Comparison of ENCODE assay signal across 1 cellular context in the genomic region with DNA sequence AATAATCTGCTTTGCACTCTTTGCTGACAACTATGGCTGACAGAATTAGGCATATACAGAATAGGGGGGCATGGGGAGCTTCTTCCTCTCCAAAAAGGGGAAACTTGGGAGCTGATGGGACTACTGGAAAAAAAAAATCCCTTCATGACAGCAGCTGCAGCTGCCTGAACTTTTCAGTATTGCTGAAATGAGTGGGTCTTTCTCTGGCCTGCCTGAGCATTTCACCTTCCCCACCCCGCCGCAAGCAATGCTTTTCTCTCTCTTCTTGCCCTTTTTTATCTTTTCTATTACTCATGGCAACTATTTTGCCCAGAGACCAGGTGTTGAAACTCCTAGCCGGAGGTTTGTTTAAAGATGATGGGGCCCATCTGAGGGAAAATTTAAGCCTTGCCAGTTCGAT.
TF ChIP-seq lines count a peak whose summit lies in the region.

No MANE protein-coding gene starts in this region.

TF ChIP-seq in K562, 482 proteins besides CTCF, POLR2A, EP300 and RAD21 (continued from another document):
- TF ChIP-seq JUND (IDR thresholded peaks at IDR 0.05; ENCODE audit: borderline replicate concordance, low read depth, low read length) (no peak), JUND (tag; IDR thresholded peaks at IDR 0.05; ENCODE audit: borderline replicate concordance, low read depth, low read length) (no peak), CBX8 (IDR thresholded peaks at IDR 0.05; ENCODE audit: borderline replicate concordance, extremely low read depth, low read depth, low read length, poor library complexity, severe bottlenecking) (no peak), DMBX1 (CRISPR knock-in tag; IDR thresholded peaks at IDR 0.05; ENCODE audit: borderline replicate concordance) (no peak), L3MBTL2 (IDR thresholded peaks at IDR 0.05) (no peak), ELF1 (tag; IDR thresholded peaks at IDR 0.05) (no peak), ILF3 (IDR thresholded peaks at IDR 0.05; ENCODE audit: borderline replicate concordance) (no peak), ZNF764 (CRISPR knock-in tag; IDR thresholded peaks at IDR 0.05; ENCODE audit: low read depth) (no peak), TAF15 (IDR thresholded peaks at IDR 0.05; ENCODE audit: low read depth, low read length) (no peak), PRMT5 (CRISPR knock-in tag; IDR thresholded peaks at IDR 0.05) (no peak), ZNF766 (CRISPR knock-in tag; conservative IDR thresholded peaks at IDR 0.05) (no peak), SIN3B (IDR thresholded peaks at IDR 0.05; ENCODE audit: low read depth) (no peak), ZKSCAN3 (CRISPR knock-in tag; IDR thresholded peaks at IDR 0.05) (no peak)
- TF ChIP-seq, protein P1, sequence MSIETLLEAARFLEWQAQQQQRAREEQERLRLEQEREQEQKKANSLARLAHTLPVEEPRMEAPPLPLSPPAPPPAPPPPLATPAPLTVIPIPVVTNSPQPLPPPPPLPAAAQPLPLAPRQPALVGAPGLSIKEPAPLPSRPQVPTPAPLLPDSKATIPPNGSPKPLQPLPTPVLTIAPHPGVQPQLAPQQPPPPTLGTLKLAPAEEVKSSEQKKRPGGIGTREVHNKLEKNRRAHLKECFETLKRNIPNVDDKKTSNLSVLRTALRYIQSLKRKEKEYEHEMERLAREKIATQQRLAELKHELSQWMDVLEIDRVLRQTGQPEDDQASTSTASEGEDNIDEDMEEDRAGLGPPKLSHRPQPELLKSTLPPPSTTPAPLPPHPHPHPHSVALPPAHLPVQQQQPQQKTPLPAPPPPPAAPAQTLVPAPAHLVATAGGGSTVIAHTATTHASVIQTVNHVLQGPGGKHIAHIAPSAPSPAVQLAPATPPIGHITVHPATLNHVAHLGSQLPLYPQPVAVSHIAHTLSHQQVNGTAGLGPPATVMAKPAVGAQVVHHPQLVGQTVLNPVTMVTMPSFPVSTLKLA (conservative IDR thresholded peaks at IDR 0.05), result no peak
- TF ChIP-seq, protein P2, sequence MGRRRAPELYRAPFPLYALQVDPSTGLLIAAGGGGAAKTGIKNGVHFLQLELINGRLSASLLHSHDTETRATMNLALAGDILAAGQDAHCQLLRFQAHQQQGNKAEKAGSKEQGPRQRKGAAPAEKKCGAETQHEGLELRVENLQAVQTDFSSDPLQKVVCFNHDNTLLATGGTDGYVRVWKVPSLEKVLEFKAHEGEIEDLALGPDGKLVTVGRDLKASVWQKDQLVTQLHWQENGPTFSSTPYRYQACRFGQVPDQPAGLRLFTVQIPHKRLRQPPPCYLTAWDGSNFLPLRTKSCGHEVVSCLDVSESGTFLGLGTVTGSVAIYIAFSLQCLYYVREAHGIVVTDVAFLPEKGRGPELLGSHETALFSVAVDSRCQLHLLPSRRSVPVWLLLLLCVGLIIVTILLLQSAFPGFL (CRISPR knock-in tag; IDR thresholded peaks at IDR 0.05), result no peak
- TF ChIP-seq, protein P3, sequence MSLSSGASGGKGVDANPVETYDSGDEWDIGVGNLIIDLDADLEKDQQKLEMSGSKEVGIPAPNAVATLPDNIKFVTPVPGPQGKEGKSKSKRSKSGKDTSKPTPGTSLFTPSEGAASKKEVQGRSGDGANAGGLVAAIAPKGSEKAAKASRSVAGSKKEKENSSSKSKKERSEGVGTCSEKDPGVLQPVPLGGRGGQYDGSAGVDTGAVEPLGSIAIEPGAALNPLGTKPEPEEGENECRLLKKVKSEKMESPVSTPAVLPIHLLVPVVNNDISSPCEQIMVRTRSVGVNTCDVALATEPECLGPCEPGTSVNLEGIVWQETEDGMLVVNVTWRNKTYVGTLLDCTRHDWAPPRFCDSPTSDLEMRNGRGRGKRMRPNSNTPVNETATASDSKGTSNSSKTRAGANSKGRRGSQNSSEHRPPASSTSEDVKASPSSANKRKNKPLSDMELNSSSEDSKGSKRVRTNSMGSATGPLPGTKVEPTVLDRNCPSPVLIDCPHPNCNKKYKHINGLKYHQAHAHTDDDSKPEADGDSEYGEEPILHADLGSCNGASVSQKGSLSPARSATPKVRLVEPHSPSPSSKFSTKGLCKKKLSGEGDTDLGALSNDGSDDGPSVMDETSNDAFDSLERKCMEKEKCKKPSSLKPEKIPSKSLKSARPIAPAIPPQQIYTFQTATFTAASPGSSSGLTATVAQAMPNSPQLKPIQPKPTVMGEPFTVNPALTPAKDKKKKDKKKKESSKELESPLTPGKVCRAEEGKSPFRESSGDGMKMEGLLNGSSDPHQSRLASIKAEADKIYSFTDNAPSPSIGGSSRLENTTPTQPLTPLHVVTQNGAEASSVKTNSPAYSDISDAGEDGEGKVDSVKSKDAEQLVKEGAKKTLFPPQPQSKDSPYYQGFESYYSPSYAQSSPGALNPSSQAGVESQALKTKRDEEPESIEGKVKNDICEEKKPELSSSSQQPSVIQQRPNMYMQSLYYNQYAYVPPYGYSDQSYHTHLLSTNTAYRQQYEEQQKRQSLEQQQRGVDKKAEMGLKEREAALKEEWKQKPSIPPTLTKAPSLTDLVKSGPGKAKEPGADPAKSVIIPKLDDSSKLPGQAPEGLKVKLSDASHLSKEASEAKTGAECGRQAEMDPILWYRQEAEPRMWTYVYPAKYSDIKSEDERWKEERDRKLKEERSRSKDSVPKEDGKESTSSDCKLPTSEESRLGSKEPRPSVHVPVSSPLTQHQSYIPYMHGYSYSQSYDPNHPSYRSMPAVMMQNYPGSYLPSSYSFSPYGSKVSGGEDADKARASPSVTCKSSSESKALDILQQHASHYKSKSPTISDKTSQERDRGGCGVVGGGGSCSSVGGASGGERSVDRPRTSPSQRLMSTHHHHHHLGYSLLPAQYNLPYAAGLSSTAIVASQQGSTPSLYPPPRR (CRISPR knock-in tag; IDR thresholded peaks at IDR 0.05; ENCODE audit: borderline replicate concordance), result no peak
- TF ChIP-seq, protein P4, sequence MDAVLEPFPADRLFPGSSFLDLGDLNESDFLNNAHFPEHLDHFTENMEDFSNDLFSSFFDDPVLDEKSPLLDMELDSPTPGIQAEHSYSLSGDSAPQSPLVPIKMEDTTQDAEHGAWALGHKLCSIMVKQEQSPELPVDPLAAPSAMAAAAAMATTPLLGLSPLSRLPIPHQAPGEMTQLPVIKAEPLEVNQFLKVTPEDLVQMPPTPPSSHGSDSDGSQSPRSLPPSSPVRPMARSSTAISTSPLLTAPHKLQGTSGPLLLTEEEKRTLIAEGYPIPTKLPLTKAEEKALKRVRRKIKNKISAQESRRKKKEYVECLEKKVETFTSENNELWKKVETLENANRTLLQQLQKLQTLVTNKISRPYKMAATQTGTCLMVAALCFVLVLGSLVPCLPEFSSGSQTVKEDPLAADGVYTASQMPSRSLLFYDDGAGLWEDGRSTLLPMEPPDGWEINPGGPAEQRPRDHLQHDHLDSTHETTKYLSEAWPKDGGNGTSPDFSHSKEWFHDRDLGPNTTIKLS (IDR thresholded peaks at IDR 0.05; ENCODE audit: borderline replicate concordance, low read depth), result no peak
